ENCODE assay signal across 1 cellular context in genomic region chr9:132931178-132931735, GRCh38.
TF ChIP-seq lines count a peak whose summit lies in the region.

No MANE protein-coding gene starts in this region.

TF ChIP-seq in endothelial cell of umbilical vein, 7 proteins besides CTCF, POLR2A, EP300 and RAD21:
- TF ChIP-seq EZH2 (IDR thresholded peaks at IDR 0.05; ENCODE audit: borderline replicate concordance, low read depth, low read length, severe bottlenecking) (no peak), GATA2 (IDR thresholded peaks at IDR 0.05; ENCODE audit: insufficient read depth, insufficient read length, low read depth, low read length) (no peak), FOS (IDR thresholded peaks at IDR 0.05; ENCODE audit: borderline replicate concordance, insufficient read depth, low read length) (no peak), MAX (IDR thresholded peaks at IDR 0.05; ENCODE audit: insufficient read depth, insufficient read length) (no peak), POLR2AphosphoS5 (IDR thresholded peaks at IDR 0.05; ENCODE audit: insufficient read depth, low read depth, low read length) (no peak), MYC (IDR thresholded peaks at IDR 0.05; ENCODE audit: low read depth, low read length) (no peak), JUN (IDR thresholded peaks at IDR 0.05; ENCODE audit: borderline replicate concordance, insufficient read depth, insufficient read length, low read depth) (no peak)
TF ChIP-seq in endothelial cell of umbilical vein: peak in this region for 0.
